ENCODE assay signal across 17 cellular contexts in the genomic region with DNA sequence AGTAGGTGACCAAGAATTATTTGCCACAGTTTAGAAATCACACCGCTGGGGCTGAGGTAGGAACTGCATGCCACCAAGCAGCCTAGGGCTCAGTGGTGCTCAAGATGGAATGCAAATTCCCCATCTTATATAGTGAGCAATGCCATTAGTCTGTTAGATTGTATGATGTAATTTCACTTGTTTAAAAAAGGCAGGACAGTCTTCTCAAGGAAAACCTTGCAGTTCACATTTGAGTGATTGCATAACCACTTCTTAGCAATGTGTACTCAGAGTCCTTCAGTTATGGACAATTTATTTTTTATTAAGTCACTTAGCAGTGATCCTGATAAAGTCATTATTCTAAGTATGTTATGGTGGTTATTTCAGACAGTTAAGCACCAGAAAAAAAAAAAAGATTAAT.
DNase-seq lines count a peak whose midpoint lies in the region; ATAC-seq, FAIRE-seq and TF ChIP-seq lines count a peak whose summit lies in the region.
"Had no signal": no experiment of that assay in that cellular context is flagged by ENCODE, and none has a peak within 500 bp of the region (broad histone marks: within the 10 kb centered on the region; RNA-seq: fewer than 3 reads in every experiment).

No MANE protein-coding gene starts in this region.

- POLR2A ChIA-PET in HepG2 (lab: Yijun Ruan, JAX) (no interaction called here), K562 (lab: Yijun Ruan, JAX) (no interaction called here)

- H3K4me2 ChIP-seq in HepG2 (ENCODE audit: low read depth, low read length) = no peak overlapping the region
- H3K4me2 ChIP-seq in K562 (ENCODE audit: insufficient read depth, low read length) = no peak overlapping the region

- H3K27ac ChIP-seq in HepG2 (ENCODE audit: extremely low read length, insufficient read depth, low read length) (no peak overlapping the region), right lobe of liver (no peak overlapping the region), K562 (ENCODE audit: extremely low read depth, low read depth, low read length) (no peak overlapping the region), small intestine (ENCODE audit: low read depth in 1 of 2, low read length in 1 of 2) (no peak overlapping the region)
- H3K27ac ChIP-seq: HL-60, thoracic aorta had no signal

- TF ChIP-seq EP300 in HepG2 (IDR thresholded peaks at IDR 0.05; ENCODE audit: low read depth in 2 of 2, low read length in 2 of 2) (no peak), HepG2 (CRISPR knock-in tag; IDR thresholded peaks at IDR 0.05; ENCODE audit: borderline replicate concordance) (no peak), K562 (IDR thresholded peaks at IDR 0.05; ENCODE audit: low read length) (no peak)

- BruUV-seq in HepG2 (replicated peaks; lab: Mats Ljungman, UMichigan) (no TSS peak), K562 (replicated peaks; lab: Mats Ljungman, UMichigan) (no TSS peak)

- no peaks in the 10 kb centered on the region for H3K9me1 ChIP-seq in K562 (ENCODE audit: control insufficient read depth, insufficient read depth, low read length)

- 6% methylated on average over 1 of the region's 1 CpG for whole genome bisulfite sequencing in HepG2 (ENCODE audit: low lambda C conversion rate)
- WGBS in right lobe of liver (ENCODE audit: insufficient coverage, low coverage, low lambda C conversion rate, missing lambda C conversion rate) = 75% methylated on average over 1 of the region's 1 CpG
- 8% methylated on average over 1 of the region's 1 CpG for WGBS in K562 (ENCODE audit: insufficient coverage, low coverage, missing lambda C conversion rate)
- WGBS in small intestine, 3 donors = 83 to 96% (median 92%) methylated on average over 1 of the region's 1 CpG

- no peak overlapping the region for H3K9ac ChIP-seq in HepG2 (ENCODE audit: insufficient read depth, low read depth, low read length)
- no peak overlapping the region for H3K9ac ChIP-seq in K562 (ENCODE audit: insufficient read depth in 1 of 2, low read depth in 2 of 2, low read length in 2 of 2)

- no peak for TF ChIP-seq RAD21 in HepG2 (CRISPR knock-in tag; IDR thresholded peaks at IDR 0.05)
- TF ChIP-seq RAD21 in K562 (CRISPR knock-in tag; conservative IDR thresholded peaks at IDR 0.05 in 1 of 2, IDR thresholded peaks at IDR 0.05 in 1 of 2) = no peak

- no peak overlapping the region for H2AFZ ChIP-seq in HepG2 (ENCODE audit: low read length)
- H2AFZ ChIP-seq in K562 (ENCODE audit: low read depth, low read length) = no peak overlapping the region

- no peaks in the 10 kb centered on the region for H3K36me3 ChIP-seq in HepG2 (replicated peaks in 1 of 2; ENCODE audit: control insufficient read depth in 1 of 2, insufficient read depth in 2 of 2, low read length in 2 of 2)
- no peaks in the 10 kb centered on the region for H3K36me3 ChIP-seq in right lobe of liver
- no peaks in the 10 kb centered on the region for H3K36me3 ChIP-seq in K562 (ENCODE audit: control insufficient read depth, insufficient read depth, low read length)
- no peaks in the 10 kb centered on the region for H3K36me3 ChIP-seq in small intestine (ENCODE audit: control insufficient read depth in 2 of 2, insufficient read depth in 2 of 2, low read length in 2 of 2)
- H3K36me3 ChIP-seq: thoracic aorta had no signal

- no peak for DNase-seq in HepG2 (ENCODE audit: low spot score)
- no peak for DNase-seq in right lobe of liver
- DNase-seq in K562 (ENCODE audit: extremely low read depth in 1 of 4, low spot score in 3 of 4) = no peak
- peak; percentile 45 for DNase-seq in kidney glomerular epithelial cell (lab: John Stamatoyannopoulos, UW)
- no peak for DNase-seq in small intestine
- no peak for DNase-seq in RPMI8226
- no peak for DNase-seq in hypothalamus (lab: John Stamatoyannopoulos, UW)
- DNase-seq: activated naive CD4-positive, alpha-beta T cell; HFFc6; mesendoderm; nucleus accumbens; SW 1271 had no signal

- H3K79me2 ChIP-seq in HepG2 (ENCODE audit: insufficient read depth, low read length) (no peaks in the 10 kb centered on the region), K562 (ENCODE audit: control insufficient read depth, insufficient read depth, low read length) (no peaks in the 10 kb centered on the region)

- H4K20me1 ChIP-seq in HepG2 (ENCODE audit: insufficient read depth, low read length) = no peaks in the 10 kb centered on the region
- H4K20me1 ChIP-seq in K562 (replicated peaks; ENCODE audit: control insufficient read depth, insufficient read depth, low read length) = no peaks in the 10 kb centered on the region; the same call in 1 of the 2 replicates

- no peak for TF ChIP-seq POLR2A in HepG2 (IDR thresholded peaks at IDR 0.05; ENCODE audit: insufficient read depth in 1 of 2, low read depth in 2 of 2, low read length in 2 of 2)
- no peak for TF ChIP-seq POLR2A in right lobe of liver (IDR thresholded peaks at IDR 0.05)
- TF ChIP-seq POLR2A in K562 (conservative IDR thresholded peaks at IDR 0.05) = no peak

- in situ Hi-C loops in HepG2 (cut with HindIII; ENCODE audit: extremely low pct_ligation_motif_present, low pct_unique_long_range_greater_than_20kb) = no loop called here
- in situ Hi-C loops in K562 (cut with MboI) = no loop called here

- H3K4me3 ChIP-seq in HepG2 (replicated peaks in 1 of 3; ENCODE audit: insufficient read depth in 1 of 3, low read depth in 2 of 3, low read length in 3 of 3) (no peak overlapping the region), right lobe of liver (no peak overlapping the region), K562 (no peak overlapping the region), small intestine (ENCODE audit: low read depth in 1 of 2, low read length in 2 of 2) (no peak overlapping the region)
- H3K4me3 ChIP-seq: thoracic aorta had no signal

- H3K9me3 ChIP-seq in HepG2 (ENCODE audit: low read length) (no peaks in the 10 kb centered on the region), right lobe of liver (no peaks in the 10 kb centered on the region), K562 (replicated peaks; ENCODE audit: control insufficient read depth, insufficient read depth, low read depth, low read length) (no peaks in the 10 kb centered on the region), small intestine (ENCODE audit: control insufficient read depth, low read depth) (no peaks in the 10 kb centered on the region)
- H3K9me3 ChIP-seq: thoracic aorta had no signal

- CTCF ChIA-PET in HepG2 (lab: Yijun Ruan, JAX; ENCODE audit: low intra/inter-chr PET ratio, low total read pairs) (no interaction called here), K562 (lab: Yijun Ruan, JAX; ENCODE audit: low intra/inter-chr PET ratio) (no interaction called here)

- H3K27me3 ChIP-seq in HepG2 (ENCODE audit: control insufficient read depth in 1 of 2, insufficient read depth in 2 of 2, low read length in 2 of 2) (peaks cover 0 to 11% of the 10 kb centered on the region in 2 experiments; a peak in 4 of 5 replicates), right lobe of liver (no peaks in the 10 kb centered on the region), K562 (ENCODE audit: control insufficient read depth in 2 of 2, insufficient read depth in 2 of 2, low read length in 2 of 2) (peaks cover 0 to 9% of the 10 kb centered on the region in 2 experiments; a peak in 1 of 5 replicates), small intestine (ENCODE audit: control insufficient read depth in 2 of 2, insufficient read depth in 2 of 2, low read length in 2 of 2) (no peaks in the 10 kb centered on the region)

- H3K4me1 ChIP-seq in HepG2 (ENCODE audit: insufficient read depth, low read length) (no peaks in the 10 kb centered on the region), right lobe of liver (no peaks in the 10 kb centered on the region), K562 (replicated peaks in 1 of 2; ENCODE audit: control insufficient read depth in 2 of 2, insufficient read depth in 2 of 2, low read length in 2 of 2) (no peaks in the 10 kb centered on the region), small intestine (ENCODE audit: control insufficient read depth in 2 of 2, insufficient read depth in 1 of 2, low read depth in 1 of 2, low read length in 1 of 2) (no peaks in the 10 kb centered on the region)

- intact Hi-C loops in HepG2 (cut with micrococcal nuclease; ENCODE audit: unreplicated experiment) (no loop called here), right lobe of liver (cut with DNase I) (no loop called here), K562 (cut with micrococcal nuclease) (no loop called here)

- no peak for FAIRE-seq in HepG2 (lab: Jason Lieb, UNC)
- no peak for FAIRE-seq in K562 (lab: Jason Lieb, UNC)
- no peak for FAIRE-seq in small intestine (lab: Jason Lieb, UNC)
- FAIRE-seq: endometrium had no signal

- TF ChIP-seq CTCF in HepG2 (CRISPR knock-in tag; IDR thresholded peaks at IDR 0.05) (no peak), right lobe of liver (IDR thresholded peaks at IDR 0.05) (no peak), K562 (IDR thresholded peaks at IDR 0.05 in 2 of 3, conservative IDR thresholded peaks at IDR 0.05 in 1 of 3; ENCODE audit: insufficient read depth in 2 of 3, low read depth in 1 of 3, low read length in 3 of 3) (no peak)

- ATAC-seq in HepG2 (no peak), right lobe of liver (no peak), K562 (no peak), HG03520 (IDR thresholded peaks at IDR 0.05; ENCODE audit: unreplicated experiment) (no peak)
- ATAC-seq: WTC11 had no signal

TF ChIP-seq in HepG2, 621 proteins besides CTCF, POLR2A, EP300 and RAD21:
- no peak for TF ChIP-seq ZNF496 (CRISPR knock-in tag; IDR thresholded peaks at IDR 0.05; ENCODE audit: insufficient replicate concordance)
- TF ChIP-seq CEBPB (IDR thresholded peaks at IDR 0.05; ENCODE audit: borderline replicate concordance, low read depth, low read length) = 0 out of 2 replicates have a peak, but pooled peaks have one; percentile 6

TF ChIP-seq in K562, 482 proteins besides CTCF, POLR2A, EP300 and RAD21 (continues in another document):
- TF ChIP-seq RCOR1 (IDR thresholded peaks at IDR 0.05; ENCODE audit: borderline replicate concordance in 1 of 2, low read depth in 2 of 2, low read length in 2 of 2) = no peak

Comparison
In these comparisons a context has a peak if more than half of its experiments do, and no peak if none do; other contexts are left out.
1. Of the 241 proteins assayed by ChIP-seq in both HepG2 and K562: peak only in HepG2: none; only in K562: CEBPG; in both: CEBPB; in neither: 239.